ENCODE assay signal across 24 cellular contexts in the genomic region with DNA sequence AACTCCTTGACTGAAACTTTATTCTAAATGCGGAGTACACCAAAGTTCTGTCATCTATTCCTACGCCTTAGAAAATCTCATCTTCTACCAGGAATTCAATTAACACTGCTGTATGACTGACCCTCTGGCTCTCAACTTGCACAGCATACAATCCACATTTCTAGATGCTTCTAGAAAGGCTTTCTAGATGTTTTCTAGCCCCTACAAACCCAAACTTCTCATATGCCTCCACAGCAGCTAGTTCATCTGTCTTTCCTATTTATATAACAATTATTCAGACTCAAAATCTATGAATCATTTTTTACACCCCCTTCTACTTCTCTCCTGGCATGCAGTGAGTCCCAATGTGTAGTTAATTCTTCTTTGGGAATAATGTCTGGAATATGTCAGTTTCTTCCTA.
"Had no signal": no experiment of that assay in that cellular context is flagged by ENCODE, and none has a peak within 500 bp of the region (broad histone marks: within the 10 kb centered on the region; RNA-seq: fewer than 3 reads in every experiment).

No MANE protein-coding gene starts in this region.

- H3K27ac Mint-ChIP-seq: dendritic cell treated with granulocyte-macrophage colony-stimulating factor and Interleukin-4, amounts not matched to agents 40 ng/mL and 50 ng/mL, for 4 days; nephron; type B pancreatic cell had no signal

- H3K27me3 Mint-ChIP-seq: activated CD8-positive, alpha-beta T cell treated with anti-CD3 and anti-CD28 coated beads for 36 hours; dendritic cell treated with granulocyte-macrophage colony-stimulating factor and Interleukin-4, amounts not matched to agents 40 ng/mL and 50 ng/mL, for 4 days; type B pancreatic cell had no signal

- H3K36me3 ChIP-seq: adrenal gland had no signal

- H3K4me3 ChIP-seq: adrenal gland, stomach, testis had no signal

- H3K27me3 ChIP-seq: adrenal gland, stomach, testis had no signal

- H3K27ac ChIP-seq: adrenal gland, stomach, testis had no signal

- H3K4me1 ChIP-seq: testis had no signal

- H3K4me3 Mint-ChIP-seq: activated CD8-positive, alpha-beta T cell treated with anti-CD3 and anti-CD28 coated beads for 36 hours; activated T-cell treated with anti-CD3 and anti-CD28 coated beads, Interleukin-2, amount 50 U/mL, for 4 hours; dendritic cell treated with granulocyte-macrophage colony-stimulating factor and Interleukin-4, amounts not matched to agents 40 ng/mL and 50 ng/mL, for 4 days; nephron; type B pancreatic cell had no signal

- H3K4me1 Mint-ChIP-seq: nephron had no signal

- ATAC-seq: activated CD8-positive, alpha-beta T cell treated with anti-CD3 and anti-CD28 coated beads for 36 hours; activated T-cell treated with anti-CD3 and anti-CD28 coated beads, Interleukin-2, amount 50 U/mL, for 4 hours; left lobe of liver had no signal

- DNase-seq: activated CD4-positive, alpha-beta T cell treated with anti-CD3 and anti-CD28 coated beads for 48 hours; activated CD4-positive, CD25-positive, alpha-beta regulatory T cell; activated CD8-positive, alpha-beta T cell treated with anti-CD3 and anti-CD28 coated beads for 36 hours; activated effector memory CD4-positive, alpha-beta T cell treated with anti-CD3 and anti-CD28 coated beads, Interleukin-2, amount 50 U/mL, for 16 hours; activated naive CD4-positive, alpha-beta T cell treated with anti-CD3 and anti-CD28 coated beads, Interleukin-2, amount 50 U/mL, for 16 hours; activated T-cell treated with anti-CD3 and anti-CD28 coated beads, Interleukin-2, amount 50 U/mL, for 4 hours; adrenal gland; effector CD8-positive, alpha-beta T cell; foreskin melanocyte; glutamatergic neuron; hippocampal formation; midbrain; retina; T-helper 1 cell; T-helper 9 cell; testis had no signal

- H3K9me3 ChIP-seq: adrenal gland, stomach, testis had no signal

- FAIRE-seq: astrocyte, bronchial epithelial cell, keratinocyte had no signal

- H3K9me3 Mint-ChIP-seq: activated CD8-positive, alpha-beta T cell treated with anti-CD3 and anti-CD28 coated beads for 36 hours; activated T-cell treated with anti-CD3 and anti-CD28 coated beads, Interleukin-2, amount 50 U/mL, for 4 hours; dendritic cell treated with granulocyte-macrophage colony-stimulating factor and Interleukin-4, amounts not matched to agents 40 ng/mL and 50 ng/mL, for 4 days; nephron; type B pancreatic cell had no signal
